Comparison of ENCODE assay signal across 1 cellular context in the genomic region with DNA sequence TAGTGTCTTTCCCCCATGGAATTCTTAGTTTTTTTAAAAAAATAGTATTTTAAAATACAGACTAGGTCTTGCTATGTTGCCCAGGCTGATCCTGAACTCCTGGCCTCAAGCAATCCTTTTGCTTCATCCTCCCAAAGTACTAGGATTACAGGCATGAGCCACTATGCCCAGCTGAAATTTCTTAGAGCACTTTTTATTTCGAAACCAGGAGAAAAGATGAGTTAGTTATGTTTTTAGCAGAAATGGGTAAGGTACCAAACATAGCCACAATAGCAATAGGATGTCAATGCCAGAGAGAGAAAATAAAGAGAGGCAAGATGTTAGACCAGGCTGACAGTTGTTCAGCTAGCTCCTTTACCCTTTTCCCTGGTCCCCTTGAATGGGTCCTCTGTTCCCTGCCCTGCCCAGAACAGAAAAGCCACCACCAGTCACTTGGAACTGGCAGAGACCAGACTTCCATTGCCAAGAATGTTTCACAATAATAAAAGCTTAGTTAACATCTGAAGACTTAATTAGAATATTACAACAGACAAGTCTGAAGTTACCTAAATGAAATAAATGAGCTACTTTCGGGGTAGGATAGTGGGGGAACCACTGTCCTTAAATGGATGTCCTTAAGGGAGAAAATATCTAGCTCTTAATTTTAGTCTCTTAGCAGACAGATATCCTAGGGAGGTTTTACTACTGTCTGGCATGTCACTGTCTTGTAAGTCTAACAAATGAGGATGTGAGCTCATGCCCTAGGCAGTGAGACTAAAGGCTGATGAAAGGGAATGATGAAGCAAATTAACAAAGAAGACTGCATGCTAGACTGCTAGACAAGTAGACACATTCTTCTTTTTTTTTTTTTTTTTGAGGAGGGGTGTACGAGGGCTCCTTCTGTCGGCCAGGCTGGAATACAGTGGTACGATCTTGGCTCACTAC.
TF ChIP-seq lines count a peak whose summit lies in the region.

No MANE protein-coding gene starts in this region.

TF ChIP-seq in K562, 482 proteins besides CTCF, POLR2A, EP300 and RAD21 (continued from another document):
- TF ChIP-seq KLF6 (CRISPR knock-in tag; IDR thresholded peaks at IDR 0.05; ENCODE audit: borderline replicate concordance) (no peak), DDX20 (tag; IDR thresholded peaks at IDR 0.05; ENCODE audit: low read depth) (no peak), MAFG (tag; conservative IDR thresholded peaks at IDR 0.05) (no peak)
TF ChIP-seq in K562: peak in this region for 3.
